In genomic region chr15:65355173-65355982, GRCh38 we compare ENCODE assay signal across 8 cellular contexts. TPM values are rescaled to one million over a fixed set of nuclear protein-coding genes. Genes with fewer than 3 reads are reported as not detected.
DNase-seq lines count a peak whose midpoint lies in the region; ATAC-seq and TF ChIP-seq lines count a peak whose summit lies in the region.

No MANE protein-coding gene starts in this region.

- no peaks in the 10 kb centered on the region for H3K9me3 Mint-ChIP-seq in activated naive CD8-positive, alpha-beta T cell (ENCODE audit: low read depth)

- H3K9me2 ChIP-seq in hepatocyte (replicated peaks; ENCODE audit: insufficient read depth) = no peaks in the 10 kb centered on the region

- H3K27me3 ChIP-seq in hepatocyte = no peaks in the 10 kb centered on the region
- H3K27me3 ChIP-seq in psoas muscle (ENCODE audit: insufficient read depth in 3 of 3, low read length in 2 of 3) = peaks cover 0 to 12% (median 6%) of the 10 kb centered on the region in 3 donors

- H3K79me2 ChIP-seq in hepatocyte = no peaks in the 10 kb centered on the region

- DNase-seq in hepatocyte (ENCODE audit: low spot score) (peak; percentile 40), psoas muscle (no peak), cerebellar nuclear complex (lab: John Stamatoyannopoulos, UW) (no peak), AML-193 (lab: John Stamatoyannopoulos, UW) (no peak)

- H3K27me3 Mint-ChIP-seq in activated naive CD8-positive, alpha-beta T cell = peaks cover 32% of the 10 kb centered on the region

- peak overlapping the region; percentile 95 for H3K4me2 ChIP-seq in hepatocyte

- H3K27ac Mint-ChIP-seq in activated naive CD8-positive, alpha-beta T cell = no peak overlapping the region

- peak overlapping the region; percentile 51 for H3K4me3 Mint-ChIP-seq in activated naive CD8-positive, alpha-beta T cell

- peak overlapping the region; percentile 65 for H3K27ac ChIP-seq in hepatocyte
- no peak overlapping the region for H3K27ac ChIP-seq in psoas muscle

- H3K4me3 ChIP-seq in hepatocyte (peak overlapping the region; percentile 50), psoas muscle (peak overlapping the region; percentile 69)

- ATAC-seq in psoas muscle = peak; percentile 15 to 70 (median 54)
- no peak for ATAC-seq in GM19455 (IDR thresholded peaks at IDR 0.05; ENCODE audit: unreplicated experiment)
- ATAC-seq in HG03469 (IDR thresholded peaks at IDR 0.05; ENCODE audit: unreplicated experiment) = no peak

- TF ChIP-seq CTCF in hepatocyte (IDR thresholded peaks at IDR 0.05; ENCODE audit: poor library complexity) (no peak), psoas muscle (IDR thresholded peaks at IDR 0.05) (no peak)

- peaks cover 11% of the 10 kb centered on the region for H3K9me3 ChIP-seq in ES-I3 (ENCODE audit: control insufficient read depth, insufficient read depth, low read length)
- H3K9me3 ChIP-seq in hepatocyte (ENCODE audit: low read depth) = no peaks in the 10 kb centered on the region
- no peaks in the 10 kb centered on the region for H3K9me3 ChIP-seq in psoas muscle

- H3K9ac ChIP-seq in ES-I3 (ENCODE audit: low read depth, low read length) = peak overlapping the region; percentile 66

- H3K36me3 ChIP-seq in ES-I3 (ENCODE audit: insufficient read depth, low read length) (no peaks in the 10 kb centered on the region; the same call in 1 of the 2 replicates), hepatocyte (replicated peaks; ENCODE audit: insufficient read depth, low read depth) (no peaks in the 10 kb centered on the region), psoas muscle (ENCODE audit: insufficient read depth in 1 of 2, low read depth in 1 of 2) (no peaks in the 10 kb centered on the region)

- under 1% methylated on average over 22 of the region's 85 CpGs for WGBS in hepatocyte (ENCODE audit: low lambda C conversion rate, missing lambda C conversion rate)
- 2 to 4% (median 4%) methylated on average over 51 to 85 of the region's 85 CpGs for WGBS in psoas muscle, 3 donors

- intact Hi-C loops in psoas muscle (cut with DNase I) = no loop called here

- H3K36me3 Mint-ChIP-seq in activated naive CD8-positive, alpha-beta T cell = peaks cover 10% of the 10 kb centered on the region

- H2AFZ ChIP-seq in hepatocyte = peak overlapping the region; percentile 56

- H4K20me1 ChIP-seq in hepatocyte (ENCODE audit: insufficient read depth, poor library complexity, severe bottlenecking) = no peaks in the 10 kb centered on the region

- peaks cover 5% of the 10 kb centered on the region for H3K4me1 Mint-ChIP-seq in activated naive CD8-positive, alpha-beta T cell (ENCODE audit: low read depth)

- peaks cover 9% of the 10 kb centered on the region; the same call in 1 of the 2 replicates for H3K4me1 ChIP-seq in ES-I3 (ENCODE audit: insufficient read depth, low read length)
- peaks cover 12% of the 10 kb centered on the region for H3K4me1 ChIP-seq in hepatocyte (ENCODE audit: insufficient read depth)
- H3K4me1 ChIP-seq in psoas muscle = no peaks in the 10 kb centered on the region

RNA-seq across cellular contexts. Expression of gene IGDCC3, which starts 22.4 kb away (rescaled TPM):
- total RNA-seq in hepatocyte = 8.1 and 15.1 TPM in 2 replicates
- polyA plus RNA-seq in hepatocyte = 14.8 and 33.0 TPM in 2 replicates
- not detected for total RNA-seq in psoas muscle
- polyA plus RNA-seq in psoas muscle = not detected

RNA-seq across cellular contexts. Expression of gene RNU5B-1, which starts 50.9 kb away (rescaled TPM):
- total RNA-seq in hepatocyte (not detected in 2 replicates), psoas muscle (10 to 100 TPM in 3 of 4 donors, not detected in 1; 12.8 to 34.0 (median 13.9) TPM)
- polyA plus RNA-seq in hepatocyte (not detected in 2 replicates), psoas muscle (not detected)

RNA-seq across cellular contexts. Expression of gene RNU5A-1, which starts 59.5 kb away (rescaled TPM):
- total RNA-seq in hepatocyte (not detected in 2 replicates), psoas muscle (not detected)
- polyA plus RNA-seq in hepatocyte (not detected in 2 replicates), psoas muscle (not detected)

Comparison
In these comparisons a context has a peak if more than half of its experiments do, and no peak if none do; other contexts are left out.
1. ATAC-seq: peak in psoas muscle (4 of 4); none in GM19455 (single experiment) and HG03469 (single experiment).